ENCODE assay signal across 8 cellular contexts in genomic region chr12:99386907-99387306, GRCh38.
A peak's percentile ranks its signal among the peaks of the same experiment; 100 is the strongest.
DNase-seq lines count a peak whose midpoint lies in the region; ATAC-seq and TF ChIP-seq lines count a peak whose summit lies in the region.

No MANE protein-coding gene starts in this region.

- TF ChIP-seq CTCF in C4-2B (conservative IDR thresholded peaks at IDR 0.05) (peak; percentile 58), endodermal cell (conservative IDR thresholded peaks at IDR 0.05) (peak; percentile 85)

- no peaks in the 10 kb centered on the region for H3K27me3 Mint-ChIP-seq in endodermal cell (ENCODE audit: insufficient read depth)

- H3K27ac ChIP-seq in C4-2B (no peak overlapping the region), endodermal cell (ENCODE audit: low read depth, low read length) (no peak overlapping the region), mesenchymal stem cell (ENCODE audit: low read length, poor library complexity, severe bottlenecking) (no peak overlapping the region)

- no peak overlapping the region for H2BK120ac ChIP-seq in mesenchymal stem cell (ENCODE audit: low read depth, low read length)

- H3K4me1 Mint-ChIP-seq in endodermal cell, result no peaks in the 10 kb centered on the region

- H3K27ac Mint-ChIP-seq in endodermal cell, result no peak overlapping the region

- no peak overlapping the region for H3K14ac ChIP-seq in mesenchymal stem cell (ENCODE audit: low read length in 2 of 2)

- no peak overlapping the region for H3K4me3 Mint-ChIP-seq in endodermal cell

- H2AFZ ChIP-seq in mesenchymal stem cell (ENCODE audit: low read depth, low read length), result no peak overlapping the region

- no peaks in the 10 kb centered on the region for H3K79me1 ChIP-seq in mesenchymal stem cell (replicated peaks; ENCODE audit: low read length, poor library complexity, severe bottlenecking)

- H3K4me1 ChIP-seq in endodermal cell (ENCODE audit: control insufficient read depth, insufficient read depth, low read length) (no peaks in the 10 kb centered on the region), mesenchymal stem cell (ENCODE audit: control insufficient read depth, insufficient read depth, low read depth, low read length) (no peaks in the 10 kb centered on the region)

- no peak overlapping the region for H2BK15ac ChIP-seq in mesenchymal stem cell (ENCODE audit: low read depth, poor library complexity, severe bottlenecking)

- 10% methylated on average over 2 of the region's 2 CpGs; no CpG with 5 or more reads in 1 of the 2 experiments for WGBS in endodermal cell (ENCODE audit: insufficient coverage in 1 of 2, insufficient read length in 1 of 2), 2 experiments
- WGBS in mesenchymal stem cell, result 43% methylated on average over 2 of the region's 2 CpGs

- H3K4ac ChIP-seq in mesenchymal stem cell (ENCODE audit: low read depth in 1 of 2, low read length in 2 of 2), result no peak overlapping the region

- no peak overlapping the region for H2AK5ac ChIP-seq in mesenchymal stem cell (ENCODE audit: low read length, severe bottlenecking)

- no peak overlapping the region for H3K23ac ChIP-seq in mesenchymal stem cell (ENCODE audit: low read length in 2 of 2)

- H3K9me3 ChIP-seq in endodermal cell (ENCODE audit: control insufficient read depth, low read length), result no peaks in the 10 kb centered on the region
- H3K9me3 ChIP-seq in mesenchymal stem cell (ENCODE audit: control insufficient read depth, low read length), result no peaks in the 10 kb centered on the region

- no peak overlapping the region for H2BK12ac ChIP-seq in mesenchymal stem cell (ENCODE audit: low read length in 2 of 2)

- no peak overlapping the region for H4K91ac ChIP-seq in mesenchymal stem cell (ENCODE audit: low read length)

- no peak overlapping the region for H2BK5ac ChIP-seq in mesenchymal stem cell (ENCODE audit: low read depth, low read length, poor library complexity, severe bottlenecking)

- H3K4me3 ChIP-seq in endodermal cell (ENCODE audit: low read length) (no peak overlapping the region), mesenchymal stem cell (ENCODE audit: insufficient read depth in 1 of 2, low read depth in 1 of 2, low read length in 2 of 2) (no peak overlapping the region)

- H3K36me3 ChIP-seq in endodermal cell (ENCODE audit: control insufficient read depth, insufficient read depth, low read length) (no peaks in the 10 kb centered on the region), mesenchymal stem cell (ENCODE audit: control insufficient read depth in 1 of 2, insufficient read depth in 2 of 2, low read depth in 1 of 2, low read length in 2 of 2) (no peaks in the 10 kb centered on the region)

- H3K27me3 ChIP-seq in endodermal cell (ENCODE audit: control insufficient read depth, insufficient read depth, low read length, poor library complexity, severe bottlenecking) (no peaks in the 10 kb centered on the region), mesenchymal stem cell (ENCODE audit: control insufficient read depth in 1 of 2, insufficient read depth in 1 of 2, low read length in 2 of 2) (no peaks in the 10 kb centered on the region)

- no peak overlapping the region for H4K8ac ChIP-seq in mesenchymal stem cell (ENCODE audit: low read length)

- no peak for ATAC-seq in HG03571 (IDR thresholded peaks at IDR 0.05; ENCODE audit: unreplicated experiment)
- ATAC-seq in GM21423 (IDR thresholded peaks at IDR 0.05; ENCODE audit: unreplicated experiment), result no peak

- no peaks in the 10 kb centered on the region for H3K9me3 Mint-ChIP-seq in endodermal cell

- no peak overlapping the region for H3K4me2 ChIP-seq in mesenchymal stem cell (ENCODE audit: low read length, poor library complexity, severe bottlenecking)

- DNase-seq in H4 (ENCODE audit: low spot score), result peak; percentile 65
- peak; percentile 47 for DNase-seq in NCI-H2227 treated with DMSO at 0.1 percent for 48 hours (lab: John Stamatoyannopoulos, UW)
- DNase-seq in endodermal cell, result peak; percentile 61
- no peak for DNase-seq in NCI-H1092 (lab: John Stamatoyannopoulos, UW)
- no peak for DNase-seq in mesenchymal stem cell

- H3K36me3 Mint-ChIP-seq in endodermal cell (ENCODE audit: low read depth), result no peaks in the 10 kb centered on the region

- no peak overlapping the region for H3K18ac ChIP-seq in mesenchymal stem cell (ENCODE audit: low read depth in 1 of 2, low read length in 2 of 2)

- H3K9ac ChIP-seq in endodermal cell (ENCODE audit: extremely low read depth, low read length, poor library complexity, severe bottlenecking) (no peak overlapping the region), mesenchymal stem cell (ENCODE audit: low read length) (no peak overlapping the region)

Comparison
In these comparisons a context has a peak if more than half of its experiments do, and no peak if none do; other contexts are left out.
1. DNase-seq: peak in H4 (single experiment), NCI-H2227 treated with DMSO at 0.1 percent for 48 hours (single experiment) and endodermal cell (single experiment); none in NCI-H1092 (single experiment) and mesenchymal stem cell (single experiment).